ENCODE assay signal across 21 cellular contexts in the genomic region with DNA sequence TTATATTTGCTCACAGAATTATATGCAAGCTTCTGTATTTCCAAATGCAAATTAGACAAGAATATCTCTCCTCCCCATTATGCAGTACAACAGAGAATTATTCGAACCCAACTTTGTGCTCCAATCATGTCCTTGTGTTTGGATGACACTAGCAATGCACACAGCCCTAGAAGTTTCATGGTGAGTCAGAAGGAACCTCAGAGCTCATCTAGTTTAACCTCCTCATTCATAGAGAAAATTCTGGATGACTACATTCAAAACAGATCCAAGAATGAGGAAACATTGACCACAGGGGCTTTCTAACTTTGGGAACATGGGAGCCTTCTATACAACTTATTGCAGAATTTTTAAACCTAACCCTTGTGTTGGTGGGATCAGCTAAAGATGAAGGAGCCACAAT. TPM values are rescaled to one million over a fixed set of nuclear protein-coding genes. Genes with fewer than 3 reads are reported as not detected.
DNase-seq lines count a peak whose midpoint lies in the region; ATAC-seq and TF ChIP-seq lines count a peak whose summit lies in the region.
"Had no signal": no experiment of that assay in that cellular context is flagged by ENCODE, and none has a peak within 500 bp of the region (broad histone marks: within the 10 kb centered on the region; RNA-seq: fewer than 3 reads in every experiment).

No MANE protein-coding gene starts in this region.

- H3K36me3 Mint-ChIP-seq in activated T-cell treated with anti-CD3 and anti-CD28 coated beads, Interleukin-2, amount 50 U/mL, for 4 hours (ENCODE audit: insufficient read depth) = no peaks in the 10 kb centered on the region
- H3K36me3 Mint-ChIP-seq: CD14-positive monocyte had no signal

- no peak overlapping the region for H3K4me3 ChIP-seq in epithelial cell of esophagus (ENCODE audit: low read length)
- H3K4me3 ChIP-seq: HAP-1, left lung, tibial artery had no signal

- H3K4me1 Mint-ChIP-seq in activated T-cell treated with anti-CD3 and anti-CD28 coated beads, Interleukin-2, amount 50 U/mL, for 4 hours (ENCODE audit: low read depth) = peaks cover 7% of the 10 kb centered on the region
- H3K4me1 Mint-ChIP-seq: CD14-positive monocyte had no signal

- H3K4me3 Mint-ChIP-seq in activated T-cell treated with anti-CD3 and anti-CD28 coated beads, Interleukin-2, amount 50 U/mL, for 4 hours = no peak overlapping the region
- H3K4me3 Mint-ChIP-seq: CD14-positive monocyte had no signal

- no peaks in the 10 kb centered on the region for H3K9me3 Mint-ChIP-seq in activated T-cell treated with anti-CD3 and anti-CD28 coated beads, Interleukin-2, amount 50 U/mL, for 4 hours

- DNase-seq in activated T-cell treated with anti-CD3 and anti-CD28 coated beads, Interleukin-2, amount 50 U/mL, for 4 hours = no peak
- no peak for DNase-seq in activated T-cell treated with anti-CD3 and anti-CD28 coated beads for 4 hours
- peak; percentile 70 for DNase-seq in epithelial cell of esophagus (ENCODE audit: low read depth)
- no peak for DNase-seq in stimulated activated naive CD8-positive, alpha-beta T cell treated with anti-CD3 and anti-CD28 coated beads, Interleukin-15, Interleukin-2, amounts not matched to agents 100 U/mL and 50 U/mL, for 24 hours
- DNase-seq in iPS-NIHi11 (ENCODE audit: low spot score) = no peak
- DNase-seq: anterior cingulate cortex; DMS53; foreskin melanocyte; left lung; NCI-H1092 treated with DMSO at 0.1 percent for 48 hours; NCI-H2081 treated with DMSO at 0.1 percent for 48 hours; NCI-H510A treated with DMSO at 0.1 percent for 48 hours; retina; Right ventricle myocardium superior; stimulated activated CD4-positive, alpha-beta T cell treated with anti-CD3 and anti-CD28 coated beads, Interleukin-12 subunit alpha, Interleukin-12 subunit beta, amount 100 ng/mL, for 4 hours; tibial artery had no signal

- TF ChIP-seq CTCF in epithelial cell of esophagus (IDR thresholded peaks at IDR 0.05; ENCODE audit: insufficient read depth, low read depth, low read length, missing control alignments) = no peak

- peak; percentile 84 to 87 for ATAC-seq in activated T-cell treated with anti-CD3 and anti-CD28 coated beads, Interleukin-2, amount 50 U/mL, for 4 hours
- ATAC-seq in HG02870 (IDR thresholded peaks at IDR 0.05; ENCODE audit: unreplicated experiment) (peak; percentile 76), HG02759 (IDR thresholded peaks at IDR 0.05; ENCODE audit: unreplicated experiment) (no peak), GM21526 (IDR thresholded peaks at IDR 0.05; ENCODE audit: low FRiP score, unreplicated experiment) (no peak)
- ATAC-seq in stimulated activated naive CD8-positive, alpha-beta T cell treated with anti-CD3 and anti-CD28 coated beads, Interleukin-15, Interleukin-2, amounts not matched to agents 100 U/mL and 50 U/mL, for 24 hours = peak; percentile 46
- ATAC-seq: left lung had no signal

- H3K27me3 Mint-ChIP-seq in activated T-cell treated with anti-CD3 and anti-CD28 coated beads, Interleukin-2, amount 50 U/mL, for 4 hours (ENCODE audit: low read depth) = peaks cover 3% of the 10 kb centered on the region

RNA-seq across cellular contexts. Expression of gene ARID5B, which starts 12.8 kb away (rescaled TPM):
- total RNA-seq in activated T-cell treated with anti-CD3 and anti-CD28 coated beads, Interleukin-2, amount 50 U/mL, for 4 hours = 10 to 100 TPM; 50.8 to 83.7 (median 69.8) TPM

Comparison
In these comparisons a context has a peak if more than half of its experiments do, and no peak if none do; other contexts are left out.
1. ATAC-seq: peak in activated T-cell treated with anti-CD3 and anti-CD28 coated beads, Interleukin-2, amount 50 U/mL, for 4 hours (2 of 2), HG02870 (single experiment) and stimulated activated naive CD8-positive, alpha-beta T cell treated with anti-CD3 and anti-CD28 coated beads, Interleukin-15, Interleukin-2, amounts not matched to agents 100 U/mL and 50 U/mL, for 24 hours (single experiment); none in HG02759 (single experiment) and GM21526 (single experiment).